ENCODE assay signal across 8 cellular contexts in genomic region chr1:51234721-51235425, GRCh38. TPM values are rescaled to one million over a fixed set of nuclear protein-coding genes. Genes with fewer than 3 reads are reported as not detected.
A peak's percentile ranks its signal among the peaks of the same experiment; 100 is the strongest.
DNase-seq lines count a peak whose midpoint lies in the region; ATAC-seq lines count a peak whose summit lies in the region.

No MANE protein-coding gene starts in this region.

- DNase-seq in ACHN: peak; percentile 80
- peak; percentile 84 for DNase-seq in NCI-H2196 (lab: John Stamatoyannopoulos, UW; ENCODE audit: unreplicated experiment)
- DNase-seq in activated CD4-positive, alpha-beta T cell treated with anti-CD3 and anti-CD28 coated beads for 1 hour: peak; percentile 34
- DNase-seq in dermis blood vessel endothelial cell: peak; percentile 62
- DNase-seq in midbrain (lab: John Stamatoyannopoulos, UW): peak; percentile 26

- peak; percentile 48 for ATAC-seq in GM19023 (IDR thresholded peaks at IDR 0.05; ENCODE audit: unreplicated experiment)
- peak; percentile 60 for ATAC-seq in HG03108 (IDR thresholded peaks at IDR 0.05; ENCODE audit: unreplicated experiment)
- peak; percentile 91 for ATAC-seq in stimulated activated memory B cell treated with anti-CD40 and anti-IgM and Interleukin-4, amounts not matched to agents 10 μg/mL and 1 μg/mL and 100 μg/mL, for 72 hours

- H3K27me3 Mint-ChIP-seq in stimulated activated memory B cell treated with anti-CD40 and anti-IgM and Interleukin-4, amounts not matched to agents 10 μg/mL and 1 μg/mL and 100 μg/mL, for 72 hours: no peaks in the 10 kb centered on the region

- H3K4me3 Mint-ChIP-seq in stimulated activated memory B cell treated with anti-CD40 and anti-IgM and Interleukin-4, amounts not matched to agents 10 μg/mL and 1 μg/mL and 100 μg/mL, for 72 hours: peak overlapping the region; percentile 86

- no peak overlapping the region for H3K27ac Mint-ChIP-seq in stimulated activated memory B cell treated with anti-CD40 and anti-IgM and Interleukin-4, amounts not matched to agents 10 μg/mL and 1 μg/mL and 100 μg/mL, for 72 hours

- no peaks in the 10 kb centered on the region for H3K9me3 Mint-ChIP-seq in stimulated activated memory B cell treated with anti-CD40 and anti-IgM and Interleukin-4, amounts not matched to agents 10 μg/mL and 1 μg/mL and 100 μg/mL, for 72 hours

- H3K4me1 Mint-ChIP-seq in stimulated activated memory B cell treated with anti-CD40 and anti-IgM and Interleukin-4, amounts not matched to agents 10 μg/mL and 1 μg/mL and 100 μg/mL, for 72 hours: peaks cover 24% of the 10 kb centered on the region

- peaks cover under 1% of the 10 kb centered on the region for H3K36me3 Mint-ChIP-seq in stimulated activated memory B cell treated with anti-CD40 and anti-IgM and Interleukin-4, amounts not matched to agents 10 μg/mL and 1 μg/mL and 100 μg/mL, for 72 hours

- in situ Hi-C loops in ACHN (cut with HindIII; ENCODE audit: low pct_ligation_motif_present, low pct_unique_long_range_greater_than_20kb, low sequenced_read_pairs): no loop called here

RNA-seq across cellular contexts. Expression of gene RNF11, which starts 1.2 kb away (rescaled TPM):
- 90.5 and 137 TPM in 2 replicates for total RNA-seq in dermis blood vessel endothelial cell

Comparison
In these comparisons a context has a peak if more than half of its experiments do, and no peak if none do; other contexts are left out.
1. Peak in every context shown above with its lines: DNase-seq and ATAC-seq.
2. DNase-seq: peak in every context shown above with its lines; median percentile 84 in NCI-H2196; 80 in ACHN; 62 in dermis blood vessel endothelial cell; 34 in activated CD4-positive, alpha-beta T cell treated with anti-CD3 and anti-CD28 coated beads for 1 hour; 26 in midbrain.